ENCODE assay signal across 19 cellular contexts in the genomic region with DNA sequence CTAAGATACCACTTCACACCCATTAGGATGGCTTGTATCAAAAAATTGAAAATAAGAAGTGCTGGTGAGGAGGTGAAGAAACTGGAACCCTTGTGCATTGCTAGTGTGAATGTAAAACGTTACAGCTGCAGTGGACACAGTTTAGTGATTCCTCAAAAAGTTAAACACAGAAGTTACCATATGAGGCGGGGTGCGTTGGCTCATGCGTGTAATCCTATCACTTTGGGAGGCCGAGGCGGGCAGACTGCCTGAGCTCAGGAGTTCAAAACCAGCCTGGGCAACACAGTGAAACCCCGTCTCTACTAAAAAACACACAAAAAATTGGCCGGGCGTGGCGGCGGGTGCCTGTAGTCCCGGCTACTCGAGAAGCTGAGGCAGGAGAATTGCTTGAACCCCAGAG. TPM values are rescaled to one million over a fixed set of nuclear protein-coding genes. Genes with fewer than 3 reads are reported as not detected.
DNase-seq lines count a peak whose midpoint lies in the region; ATAC-seq, FAIRE-seq and TF ChIP-seq lines count a peak whose summit lies in the region.
"Had no signal": no experiment of that assay in that cellular context is flagged by ENCODE, and none has a peak within 500 bp of the region (broad histone marks: within the 10 kb centered on the region; RNA-seq: fewer than 3 reads in every experiment).

No MANE protein-coding gene starts in this region.

- H3K4me1 ChIP-seq in CD4-positive, CD25-positive, alpha-beta regulatory T cell (ENCODE audit: control insufficient read depth, insufficient read depth, low read length, poor library complexity, severe bottlenecking): peaks cover 19% of the 10 kb centered on the region
- H3K4me1 ChIP-seq in GM12878 (ENCODE audit: control insufficient read depth, insufficient read depth, low read length): peaks cover 44% of the 10 kb centered on the region
- H3K4me1 ChIP-seq in osteoblast (ENCODE audit: insufficient read depth, low read length): no peaks in the 10 kb centered on the region

- RAD21 ChIA-PET in GM12878 (lab: Charles Lee; ENCODE audit: unreplicated experiment): interaction anchor here (3.4 kb wide), 1 partner anchor 22 kb away, joined by 32 read pairs; no protein-coding TSS in a partner anchor

- SMC1A ChIA-PET in GM12878 (lab: Charles Lee; ENCODE audit: uncharacterized antibody, unreplicated experiment): interaction anchor here (0.9 kb wide), 1 partner anchor 23 kb away, joined by 3 read pairs; no protein-coding TSS in a partner anchor

- H3K9ac ChIP-seq in GM12878 (ENCODE audit: control insufficient read depth, insufficient read depth, low read length): peak overlapping the region; percentile 2; the same call in 1 of the 2 replicates
- H3K9ac ChIP-seq: SK-N-SH had no signal

- H3K4me3 Mint-ChIP-seq in CD4-positive, CD25-positive, alpha-beta regulatory T cell: no peak overlapping the region
- peak overlapping the region; percentile 71 to 91 (median 86) for H3K4me3 Mint-ChIP-seq in IgD-negative memory B cell
- H3K4me3 Mint-ChIP-seq: activated naive CD4-positive, alpha-beta T cell treated with anti-CD3 and anti-CD28 coated beads, Interleukin-2, amount 50 U/mL, for 24 hours; HFFc6 had no signal

- H3K27me3 Mint-ChIP-seq in CD4-positive, CD25-positive, alpha-beta regulatory T cell: no peaks in the 10 kb centered on the region
- H3K27me3 Mint-ChIP-seq in IgD-negative memory B cell: peaks cover 1% of the 10 kb centered on the region
- H3K27me3 Mint-ChIP-seq: activated naive CD4-positive, alpha-beta T cell treated with anti-CD3 and anti-CD28 coated beads, Interleukin-2, amount 50 U/mL, for 24 hours had no signal

- POLR2A ChIA-PET in GM12878 (lab: Charles Lee): interaction anchor here (0.6 to 1.1 kb wide), 2 partner anchors 13 to 69 kb away, joined by 3 to 5 read pairs; no protein-coding TSS in a partner anchor

- H3K4me3 ChIP-seq in CD4-positive, CD25-positive, alpha-beta regulatory T cell (ENCODE audit: low read depth, low read length): no peak overlapping the region
- peak overlapping the region; percentile 25; the same call in 1 of the 2 replicates for H3K4me3 ChIP-seq in GM12878
- no peak overlapping the region for H3K4me3 ChIP-seq in osteoblast (ENCODE audit: insufficient read depth, low read length)
- H3K4me3 ChIP-seq: K562 had no signal

- CTCF ChIA-PET in GM12878 (lab: Yijun Ruan, JAX): interaction anchor here (0.7 to 2.9 kb wide), 4 partner anchors 15 to 75 kb away, joined by 3 to 10 read pairs (median 3); no protein-coding TSS in a partner anchor

- intact Hi-C loops in GM12878 (cut with micrococcal nuclease; ENCODE audit: unreplicated experiment): loop anchor here (2.0 kb wide), 1 partner anchor 23 kb away; no protein-coding TSS in a partner anchor

- in situ Hi-C loops in GM12878 (cut with MboI): no loop called here

- no peak for ATAC-seq in CD4-positive, CD25-positive, alpha-beta regulatory T cell (ENCODE audit: low read depth in 2 of 2)
- ATAC-seq in GM12878 (peak; percentile 12), GM18870 (IDR thresholded peaks at IDR 0.05; ENCODE audit: unreplicated experiment) (no peak), GM21825 (IDR thresholded peaks at IDR 0.05; ENCODE audit: unreplicated experiment) (no peak), HG03469 (IDR thresholded peaks at IDR 0.05; ENCODE audit: unreplicated experiment) (no peak)
- ATAC-seq: K562 had no signal

- H3K4me2 ChIP-seq in GM12878 (ENCODE audit: control insufficient read depth, insufficient read depth): peak overlapping the region; percentile 83
- H3K4me2 ChIP-seq in osteoblast (ENCODE audit: insufficient read depth, low read length): no peak overlapping the region
- H3K4me2 ChIP-seq: SK-N-SH had no signal

- no peak for TF ChIP-seq RAD21 in GM12878 (IDR thresholded peaks at IDR 0.05; ENCODE audit: insufficient read depth, low read depth, low read length)

- peaks cover 1% of the 10 kb centered on the region for H3K79me2 ChIP-seq in GM12878 (ENCODE audit: control insufficient read depth, insufficient read depth, low read length)
- H3K79me2 ChIP-seq in osteoblast (ENCODE audit: insufficient read depth, low read length): no peaks in the 10 kb centered on the region

- no peak overlapping the region for H3K27ac ChIP-seq in CD4-positive, CD25-positive, alpha-beta regulatory T cell (ENCODE audit: insufficient read depth, low read length, poor library complexity, severe bottlenecking)
- H3K27ac ChIP-seq in GM12878 (ENCODE audit: control insufficient read depth, insufficient read depth) (peak overlapping the region; percentile 71), osteoblast (ENCODE audit: low read depth, low read length) (no peak overlapping the region)

- no peak for FAIRE-seq in GM12878 (lab: Jason Lieb, UNC)
- FAIRE-seq: endometrium, K562 had no signal

- WGBS in GM12878 (ENCODE audit: insufficient coverage, insufficient replicate concordance, low lambda C conversion rate, missing lambda C conversion rate): 26% methylated on average over 13 of the region's 13 CpGs

- H3K27me3 ChIP-seq in CD4-positive, CD25-positive, alpha-beta regulatory T cell (ENCODE audit: control insufficient read depth, insufficient read depth, low read length): no peaks in the 10 kb centered on the region
- H3K27me3 ChIP-seq in GM12878 (replicated peaks in 1 of 2; ENCODE audit: control insufficient read depth in 2 of 2, insufficient read depth in 2 of 2, low read length in 1 of 2) (no peaks in the 10 kb centered on the region), osteoblast (ENCODE audit: insufficient read depth, low read length) (no peaks in the 10 kb centered on the region)

- peaks cover 66% of the 10 kb centered on the region for H3K36me3 ChIP-seq in CD4-positive, CD25-positive, alpha-beta regulatory T cell (ENCODE audit: control insufficient read depth, insufficient read depth, low read length)
- H3K36me3 ChIP-seq in GM12878 (ENCODE audit: control insufficient read depth in 2 of 2, insufficient read depth in 2 of 2, low read length in 1 of 2) (peaks cover 15 to 45% of the 10 kb centered on the region in 2 experiments), osteoblast (ENCODE audit: insufficient read depth, low read length) (peaks cover 50% of the 10 kb centered on the region)

- peaks cover 20% of the 10 kb centered on the region for H3K36me3 Mint-ChIP-seq in CD4-positive, CD25-positive, alpha-beta regulatory T cell
- H3K36me3 Mint-ChIP-seq in IgD-negative memory B cell: peaks cover 4% of the 10 kb centered on the region

- peaks cover 0 to 3% (median 0%) of the 10 kb centered on the region in 7 donors for H3K9me3 Mint-ChIP-seq in CD4-positive, CD25-positive, alpha-beta regulatory T cell
- peaks cover 0 to 1% (median 0%) of the 10 kb centered on the region in 3 donors for H3K9me3 Mint-ChIP-seq in IgD-negative memory B cell
- H3K9me3 Mint-ChIP-seq: activated naive CD4-positive, alpha-beta T cell treated with anti-CD3 and anti-CD28 coated beads, Interleukin-2, amount 50 U/mL, for 24 hours; HFFc6 had no signal

- no peak for TF ChIP-seq POLR2A in GM12878 (IDR thresholded peaks at IDR 0.05; ENCODE audit: low read depth, low read length)

- no peak overlapping the region for H2AFZ ChIP-seq in GM12878 (ENCODE audit: control insufficient read depth, low read depth, low read length)
- no peak overlapping the region for H2AFZ ChIP-seq in osteoblast (ENCODE audit: low read length)

- H3K27ac Mint-ChIP-seq in CD4-positive, CD25-positive, alpha-beta regulatory T cell: peak overlapping the region in 2 of 3 donors; percentile 31 to 97
- peak overlapping the region; percentile 90 to 96 (median 93) for H3K27ac Mint-ChIP-seq in IgD-negative memory B cell
- H3K27ac Mint-ChIP-seq: HFFc6 had no signal

- H4K20me1 ChIP-seq in GM12878 (ENCODE audit: control insufficient read depth, insufficient read depth) (no peaks in the 10 kb centered on the region), osteoblast (ENCODE audit: insufficient read depth, low read length) (peaks cover 9% of the 10 kb centered on the region)

- TF ChIP-seq EP300 in GM12878 (IDR thresholded peaks at IDR 0.05; ENCODE audit: borderline replicate concordance in 1 of 2, control insufficient read depth in 1 of 2, low read depth in 2 of 2, low read length in 2 of 2): no peak

- TF ChIP-seq CTCF in GM12878 (IDR thresholded peaks at IDR 0.05 in 2 of 3, conservative IDR thresholded peaks at IDR 0.05 in 1 of 3; ENCODE audit: control insufficient read depth in 2 of 3, extremely low read depth in 1 of 3, insufficient read depth in 1 of 3, low read depth in 3 of 3, low read length in 3 of 3): no peak
- TF ChIP-seq CTCF in osteoblast (IDR thresholded peaks at IDR 0.05; ENCODE audit: extremely low read depth, low read depth, low read length): no peak

- H3K4me1 Mint-ChIP-seq in CD4-positive, CD25-positive, alpha-beta regulatory T cell: peaks cover 0 to 38% (median 25%) of the 10 kb centered on the region in 4 donors
- peaks cover 38 to 47% (median 46%) of the 10 kb centered on the region in 3 donors for H3K4me1 Mint-ChIP-seq in IgD-negative memory B cell

- no TSS peak for BruUV-seq in GM12878 (replicated peaks; lab: Mats Ljungman, UMichigan)

- no peaks in the 10 kb centered on the region for H3K9me3 ChIP-seq in CD4-positive, CD25-positive, alpha-beta regulatory T cell (ENCODE audit: control insufficient read depth in 2 of 2, low read length in 2 of 2)
- no peaks in the 10 kb centered on the region for H3K9me3 ChIP-seq in GM12878 (replicated peaks; ENCODE audit: control insufficient read depth, insufficient read depth, low read length)
- no peaks in the 10 kb centered on the region for H3K9me3 ChIP-seq in osteoblast (ENCODE audit: low read depth, low read length)
- H3K9me3 ChIP-seq: SK-N-SH had no signal

- DNase-seq in CD4-positive, CD25-positive, alpha-beta regulatory T cell: no peak
- no peak for DNase-seq in GM12878 (ENCODE audit: low read depth, low spot score)
- peak; percentile 39 for DNase-seq in osteoblast (ENCODE audit: insufficient read length, low spot score, missing footprints)
- no peak for DNase-seq in NCI-H2107 treated with DMSO at 0.1 percent for 48 hours (lab: John Stamatoyannopoulos, UW; ENCODE audit: unreplicated experiment)
- DNase-seq: AML-193; caudate nucleus; HFFc6; NCI-H1417; NCI-H226; OCI-M1; SK-N-SH; stimulated activated CD4-positive, alpha-beta T cell treated with anti-CD3 and anti-CD28 coated beads, Interleukin-4, amount 100 ng/mL, for 24 hours had no signal

RNA-seq across cellular contexts. Expression of a gene that starts 43.5 kb away (rescaled TPM):
- 83.3 TPM for total RNA-seq in CD4-positive, CD25-positive, alpha-beta regulatory T cell
- 10 to 100 TPM; 26.8 to 35.6 (median 31.1) TPM for polyA plus RNA-seq in CD4-positive, CD25-positive, alpha-beta regulatory T cell
- polyA plus RNA-seq in IgD-negative memory B cell (53.3 TPM), GM12878 (2011; rRNA removed) (21.2 and 38.4 TPM in 2 replicates), GM12878 (2014; fragmentation: Illumina TruSeq; extraction: Trizol) (5.9 and 18.4 TPM in 2 replicates), GM12878 (2014; fragmentation: Nextera tagmentation; extraction: Ambion mirVana) (1 to 10 TPM; 1.9 to 7.4 TPM), GM12878 (2014; rRNA removed) (90.0 and 95.6 TPM in 2 replicates), GM12878 (2016; fragmentation: Nextera tagmentation; extraction: Ambion mirVana) (10 to 100 TPM; 61.7 to 65.4 TPM)
- 91.8 and 98.1 TPM in 2 replicates for total RNA-seq in GM12878 (2013; cell fraction: nucleolus; rRNA removed)
- total RNA-seq in GM12878 (2014; rRNA removed) (54.2 and 55.3 TPM in 2 replicates), GM12878 (2014; rRNA removed; fragmentation: Illumina TruSeq; extraction: Trizol) (20.6 and 23.6 TPM in 2 replicates), GM12878 (2021) (68.9 and 72.9 TPM in 2 replicates), osteoblast (31.2 and 35.5 TPM in 2 replicates)
- 31.9 TPM for polyA plus RNA-seq in GM12878 (2011; ENCODE audit: low read depth)
- 35.1 and 59.7 TPM in 2 replicates for polyA plus RNA-seq in GM12878 (2011; cell fraction: cytosol; rRNA removed)
- polyA plus RNA-seq in GM12878 (2011; cell fraction: nucleus; rRNA removed): 531 and 554 TPM in 2 replicates
- 61.2 and 72.9 TPM in 2 replicates for polyA plus RNA-seq in GM12878 (2012)
- 16.1 and 27.2 TPM in 2 replicates for polyA minus RNA-seq in GM12878 (2011; rRNA and poly(A)+ RNA removed)
- 11.9 and 13.0 TPM in 2 replicates for polyA minus RNA-seq in GM12878 (2011; cell fraction: cytosol; rRNA and poly(A)+ RNA removed)
- 49.9 and 64.8 TPM in 2 replicates for polyA minus RNA-seq in GM12878 (2011; cell fraction: nucleus; rRNA and poly(A)+ RNA removed)

Comparison
In these comparisons a context has a peak if more than half of its experiments do, and no peak if none do; other contexts are left out.
1. H3K4me3 Mint-ChIP-seq: peak in IgD-negative memory B cell (4 of 4); none in CD4-positive, CD25-positive, alpha-beta regulatory T cell (0 of 4).